Comparison of ENCODE assay signal across 8 cellular contexts in the genomic region with DNA sequence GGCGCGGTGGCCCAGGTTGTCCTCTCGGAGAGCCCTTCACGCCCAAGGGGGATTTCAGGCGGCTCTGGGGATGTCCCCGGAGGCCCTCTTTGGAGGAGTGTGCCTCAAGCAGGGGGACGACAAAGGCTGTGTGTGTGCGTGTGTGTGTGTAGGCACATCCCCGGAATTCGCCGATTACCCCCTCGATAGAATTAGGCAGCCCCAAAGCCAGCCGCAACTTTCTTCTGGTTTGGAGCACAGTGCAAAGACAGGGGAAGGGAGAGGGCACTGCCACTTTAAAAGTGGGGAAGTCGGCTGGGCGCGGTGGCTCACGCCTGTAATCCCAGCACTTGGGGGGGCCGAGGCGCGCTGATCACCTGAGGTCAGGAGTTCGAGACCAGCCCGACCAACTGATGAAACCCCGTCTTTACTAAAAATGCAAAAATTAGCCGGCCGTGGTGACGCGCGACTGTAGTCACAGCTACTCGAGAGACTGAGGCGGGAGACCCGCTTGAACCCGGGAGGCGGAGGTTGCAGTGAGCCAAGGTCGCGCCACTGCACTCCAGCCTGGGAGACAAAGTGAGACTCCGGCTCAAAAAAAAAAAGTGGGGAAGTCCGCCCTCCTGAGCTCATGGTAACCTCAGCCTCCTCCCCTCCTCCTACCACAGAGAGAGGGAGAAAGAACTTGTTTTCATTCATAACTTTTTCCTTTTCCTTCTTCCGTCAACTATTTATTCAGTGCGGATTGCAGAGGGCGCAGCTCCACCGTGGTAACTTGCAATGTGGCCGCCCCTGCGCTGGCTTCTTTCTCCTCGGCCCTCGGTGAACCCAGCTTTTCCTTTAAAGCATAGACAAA. TPM values are rescaled to one million over a fixed set of nuclear protein-coding genes. Genes with fewer than 3 reads are reported as not detected.
DNase-seq lines count a peak whose midpoint lies in the region; ATAC-seq, FAIRE-seq and TF ChIP-seq lines count a peak whose summit lies in the region.

No MANE protein-coding gene starts in this region.

- no peaks in the 10 kb centered on the region for H3K27me3 ChIP-seq in CD8-positive, alpha-beta memory T cell (ENCODE audit: insufficient read depth, low read length, poor library complexity, severe bottlenecking)
- H3K27me3 ChIP-seq in astrocyte (ENCODE audit: insufficient read depth, low read length), result no peaks in the 10 kb centered on the region

- peaks cover 3% of the 10 kb centered on the region for H3K79me2 ChIP-seq in astrocyte (ENCODE audit: insufficient read depth, low read length)

- peaks cover 10 to 37% of the 10 kb centered on the region in 2 donors for H3K27me3 Mint-ChIP-seq in CD8-positive, alpha-beta memory T cell
- H3K27me3 Mint-ChIP-seq in T-helper 17 cell (peaks cover 10% of the 10 kb centered on the region), astrocyte (ENCODE audit: low read depth, unreplicated experiment) (no peaks in the 10 kb centered on the region)

- peaks cover 30 to 41% (median 30%) of the 10 kb centered on the region in 3 donors for H3K4me1 Mint-ChIP-seq in CD8-positive, alpha-beta memory T cell
- peaks cover 14% of the 10 kb centered on the region for H3K4me1 Mint-ChIP-seq in T-helper 17 cell
- H3K4me1 Mint-ChIP-seq in astrocyte (ENCODE audit: low read depth, unreplicated experiment), result peaks cover 9% of the 10 kb centered on the region

- ATAC-seq in GM19452 (IDR thresholded peaks at IDR 0.05; ENCODE audit: unreplicated experiment), result peak; percentile 29
- peak; percentile 70 for ATAC-seq in T-helper 17 cell
- ATAC-seq in sciatic nerve, result peak; percentile 82

- H3K27ac ChIP-seq in CD8-positive, alpha-beta memory T cell (ENCODE audit: low read depth, low read length), result peak overlapping the region; percentile 26
- H3K27ac ChIP-seq in astrocyte (ENCODE audit: low read depth, low read length), result peak overlapping the region; percentile 34

- H3K27ac Mint-ChIP-seq in CD8-positive, alpha-beta memory T cell, result peak overlapping the region; percentile 49 to 97 (median 86)
- H3K27ac Mint-ChIP-seq in T-helper 17 cell, result peak overlapping the region; percentile 81
- peak overlapping the region; percentile 96 for H3K27ac Mint-ChIP-seq in astrocyte (ENCODE audit: unreplicated experiment)

- H3K36me3 ChIP-seq in CD8-positive, alpha-beta memory T cell (ENCODE audit: insufficient read depth, low read length), result no peaks in the 10 kb centered on the region
- no peaks in the 10 kb centered on the region for H3K36me3 ChIP-seq in astrocyte (ENCODE audit: insufficient read depth, low read length)

- no peak for FAIRE-seq in astrocyte (lab: Jason Lieb, UNC)

- peaks cover 0 to 2% (median 0%) of the 10 kb centered on the region in 5 donors for H3K9me3 Mint-ChIP-seq in CD8-positive, alpha-beta memory T cell
- peaks cover 2% of the 10 kb centered on the region for H3K9me3 Mint-ChIP-seq in astrocyte (ENCODE audit: unreplicated experiment)

- intact Hi-C loops in sciatic nerve (cut with DNase I), result no loop called here

- H3K9ac ChIP-seq in astrocyte (ENCODE audit: low read length), result peak overlapping the region; percentile 77

- peak; percentile 37 to 73 (median 51) for DNase-seq in CD8-positive, alpha-beta memory T cell
- DNase-seq in HK-2 (ENCODE audit: unreplicated experiment) (peak; percentile 67), T-helper 17 cell (peak; percentile 28 to 41 (median 35)), astrocyte (ENCODE audit: low read depth) (peak; percentile 68), hypothalamus (lab: John Stamatoyannopoulos, UW) (peak in 46 of 51 donors; percentile 12 to 65 (median 41)), sciatic nerve (ENCODE audit: low spot score) (peak; percentile 75), NCI-H1048 (lab: John Stamatoyannopoulos, UW) (no peak)

- H3K36me3 Mint-ChIP-seq in CD8-positive, alpha-beta memory T cell, result peaks cover 2 to 21% (median 6%) of the 10 kb centered on the region in 3 donors
- H3K36me3 Mint-ChIP-seq in T-helper 17 cell (ENCODE audit: low read depth) (peaks cover 5% of the 10 kb centered on the region), astrocyte (ENCODE audit: low read depth, unreplicated experiment) (peaks cover 19% of the 10 kb centered on the region)

- POLR2A ChIA-PET in CD8-positive, alpha-beta memory T cell (lab: Charles Lee), result interaction anchor here (0.7 kb wide), 1 partner anchor 1158 kb away, joined by 3 read pairs; no protein-coding TSS in a partner anchor

- peak overlapping the region; percentile 83 for H2AFZ ChIP-seq in astrocyte (ENCODE audit: low read depth, low read length)

- CTCF ChIA-PET in CD8-positive, alpha-beta memory T cell (lab: Charles Lee), result interaction anchor here (1.0 to 1.8 kb wide), 6 partner anchors 13 to 165 kb away, joined by 3 to 8 read pairs (median 3); no protein-coding TSS in a partner anchor

- no peaks in the 10 kb centered on the region for H3K9me3 ChIP-seq in CD8-positive, alpha-beta memory T cell (ENCODE audit: low read length)
- H3K9me3 ChIP-seq in T-helper 17 cell (ENCODE audit: control insufficient read depth, low read length, poor library complexity, severe bottlenecking) (no peaks in the 10 kb centered on the region), astrocyte (ENCODE audit: insufficient read depth, low read depth, low read length) (no peaks in the 10 kb centered on the region)

- H3K4me3 ChIP-seq in CD8-positive, alpha-beta memory T cell (ENCODE audit: low read length), result peak overlapping the region; percentile 53
- peak overlapping the region; percentile 83 for H3K4me3 ChIP-seq in astrocyte (ENCODE audit: insufficient read depth, low read depth, low read length)

- peak overlapping the region; percentile 86 to 98 (median 88) for H3K4me3 Mint-ChIP-seq in CD8-positive, alpha-beta memory T cell
- H3K4me3 Mint-ChIP-seq in T-helper 17 cell (peak overlapping the region; percentile 93), astrocyte (ENCODE audit: unreplicated experiment) (peak overlapping the region; percentile 99)

- no peaks in the 10 kb centered on the region for H4K20me1 ChIP-seq in astrocyte (ENCODE audit: insufficient read depth, low read length)

- H3K4me1 ChIP-seq in CD8-positive, alpha-beta memory T cell (ENCODE audit: insufficient read depth, low read length), result peaks cover 15% of the 10 kb centered on the region
- H3K4me1 ChIP-seq in astrocyte (ENCODE audit: insufficient read depth, low read length), result peaks cover 10% of the 10 kb centered on the region

- no peak for TF ChIP-seq CTCF in astrocyte (IDR thresholded peaks at IDR 0.05; ENCODE audit: insufficient read depth, low read depth, low read length)

- H3K4me2 ChIP-seq in astrocyte (ENCODE audit: low read length), result peak overlapping the region; percentile 98

RNA-seq across cellular contexts. Expression of a gene that starts 2.4 kb away (rescaled TPM):
- total RNA-seq in CD8-positive, alpha-beta memory T cell, result 10 to 100 TPM; 40.6 to 40.8 TPM
- polyA plus RNA-seq in CD8-positive, alpha-beta memory T cell, result 27.2 TPM
- total RNA-seq in T-helper 17 cell (10 to 100 TPM; 17.2 to 18.2 TPM), astrocyte (44.5 and 51.6 TPM in 2 replicates), sciatic nerve (146 TPM)

Comparison
In these comparisons a context has a peak if more than half of its experiments do, and no peak if none do; other contexts are left out.
1. ATAC-seq: peak in every context shown above with its lines; median percentile 82 in sciatic nerve; 70 in T-helper 17 cell; 29 in GM19452.